8 cellular contexts compared by ENCODE assay signal in the genomic region with DNA sequence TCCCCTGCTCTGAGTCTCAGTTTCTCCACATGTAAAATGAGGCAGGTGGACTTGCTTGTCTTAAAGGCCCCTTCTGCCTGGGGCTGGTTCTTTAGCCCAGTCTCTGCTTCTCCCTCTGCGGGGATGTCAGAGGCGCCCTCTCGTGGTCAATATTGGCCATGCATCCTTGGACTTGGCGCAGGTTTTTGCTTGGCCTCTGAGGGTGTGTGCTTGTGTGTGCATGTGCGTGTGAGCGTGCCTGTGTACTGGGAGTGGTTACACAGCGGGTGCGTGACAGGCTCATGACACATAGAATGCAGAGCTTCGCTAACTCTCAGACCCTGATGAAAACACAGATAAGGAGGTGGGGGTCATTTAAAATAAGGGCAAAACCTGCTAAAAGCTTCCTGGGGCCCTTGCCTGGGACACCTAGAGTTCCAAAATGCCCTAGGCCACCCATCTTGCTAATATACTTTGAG.
DNase-seq lines count a peak whose midpoint lies in the region; ATAC-seq, FAIRE-seq and TF ChIP-seq lines count a peak whose summit lies in the region.

No MANE protein-coding gene starts in this region.

- H2AFZ ChIP-seq in HepG2 (ENCODE audit: low read length): no peak overlapping the region

- no peaks in the 10 kb centered on the region for H3K79me2 ChIP-seq in HepG2 (ENCODE audit: insufficient read depth, low read length)

- no peak overlapping the region for H3K4me3 Mint-ChIP-seq in activated CD4-positive, alpha-beta T cell treated with anti-CD3 and anti-CD28 coated beads for 36 hours
- H3K4me3 Mint-ChIP-seq in chondrocyte (ENCODE audit: unreplicated experiment): no peak overlapping the region

- TF ChIP-seq CTCF in BE2C (IDR thresholded peaks at IDR 0.05; ENCODE audit: low read depth, low read length): peak; percentile 96
- TF ChIP-seq CTCF in chondrocyte (IDR thresholded peaks at IDR 0.05): peak; percentile 97
- TF ChIP-seq CTCF in HepG2 (CRISPR knock-in tag; IDR thresholded peaks at IDR 0.05): peak; percentile 90

- H3K36me3 ChIP-seq in BE2C (no peaks in the 10 kb centered on the region), HepG2 (replicated peaks in 1 of 2; ENCODE audit: control insufficient read depth in 1 of 2, insufficient read depth in 2 of 2, low read length in 2 of 2) (no peaks in the 10 kb centered on the region)

- in situ Hi-C loops in HepG2 (cut with HindIII; ENCODE audit: extremely low pct_ligation_motif_present, low pct_unique_long_range_greater_than_20kb): no loop called here

- H4K20me1 ChIP-seq in HepG2 (ENCODE audit: insufficient read depth, low read length): no peaks in the 10 kb centered on the region

- H3K4me1 Mint-ChIP-seq in activated CD4-positive, alpha-beta T cell treated with anti-CD3 and anti-CD28 coated beads for 36 hours: no peaks in the 10 kb centered on the region
- peaks cover 16% of the 10 kb centered on the region for H3K4me1 Mint-ChIP-seq in chondrocyte (ENCODE audit: low read depth)

- no peak overlapping the region for H3K4me3 ChIP-seq in BE2C (ENCODE audit: low read depth, low read length)
- H3K4me3 ChIP-seq in HepG2 (replicated peaks in 1 of 3; ENCODE audit: insufficient read depth in 1 of 3, low read depth in 2 of 3, low read length in 3 of 3): no peak overlapping the region

- peak; percentile 83 for FAIRE-seq in HepG2 (lab: Jason Lieb, UNC)

- no peaks in the 10 kb centered on the region for H3K9me3 Mint-ChIP-seq in activated CD4-positive, alpha-beta T cell treated with anti-CD3 and anti-CD28 coated beads for 36 hours (ENCODE audit: low read depth)
- H3K9me3 Mint-ChIP-seq in chondrocyte (ENCODE audit: low read depth): no peaks in the 10 kb centered on the region

- H3K27ac ChIP-seq in HepG2 (ENCODE audit: extremely low read length, insufficient read depth, low read length): no peak overlapping the region

- H3K27ac Mint-ChIP-seq in activated CD4-positive, alpha-beta T cell treated with anti-CD3 and anti-CD28 coated beads for 36 hours: peak overlapping the region; percentile 11
- H3K27ac Mint-ChIP-seq in chondrocyte (ENCODE audit: unreplicated experiment): peak overlapping the region; percentile 65

- WGBS in HepG2 (ENCODE audit: low lambda C conversion rate): 0% methylated on average over 9 of the region's 9 CpGs

- POLR2A ChIA-PET in activated CD4-positive, alpha-beta T cell treated with anti-CD3 and anti-CD28 coated beads for 36 hours (lab: Charles Lee): no interaction called here
- POLR2A ChIA-PET in HepG2 (lab: Yijun Ruan, JAX): no interaction called here

- CTCF ChIA-PET in activated CD4-positive, alpha-beta T cell treated with anti-CD3 and anti-CD28 coated beads for 36 hours (lab: Charles Lee): interaction anchor here (0.6 to 2.7 kb wide), 3 partner anchors 11 to 368 kb away, joined by 3 to 20 read pairs (median 3); no protein-coding TSS in a partner anchor
- CTCF ChIA-PET in HepG2 (lab: Yijun Ruan, JAX; ENCODE audit: low intra/inter-chr PET ratio, low total read pairs): interaction anchor here (0.9 to 3.7 kb wide), 5 partner anchors 12 to 441 kb away, joined by 3 to 16 read pairs (median 4); no protein-coding TSS in a partner anchor

- no peak for TF ChIP-seq POLR2A in HepG2 (IDR thresholded peaks at IDR 0.05; ENCODE audit: insufficient read depth in 1 of 2, low read depth in 2 of 2, low read length in 2 of 2)

- peaks cover 16% of the 10 kb centered on the region for H3K27me3 Mint-ChIP-seq in activated CD4-positive, alpha-beta T cell treated with anti-CD3 and anti-CD28 coated beads for 36 hours
- no peaks in the 10 kb centered on the region for H3K27me3 Mint-ChIP-seq in chondrocyte (ENCODE audit: low read depth)

- no peaks in the 10 kb centered on the region for H3K36me3 Mint-ChIP-seq in activated CD4-positive, alpha-beta T cell treated with anti-CD3 and anti-CD28 coated beads for 36 hours (ENCODE audit: low read depth)
- peaks cover 2% of the 10 kb centered on the region for H3K36me3 Mint-ChIP-seq in chondrocyte (ENCODE audit: low read depth)

- no peaks in the 10 kb centered on the region for H3K27me3 ChIP-seq in BE2C
- peaks cover 2 to 9% of the 10 kb centered on the region in 2 experiments; a peak in 3 of 5 replicates for H3K27me3 ChIP-seq in HepG2 (ENCODE audit: control insufficient read depth in 1 of 2, insufficient read depth in 2 of 2, low read length in 2 of 2)

- BruUV-seq in HepG2 (replicated peaks; lab: Mats Ljungman, UMichigan): no TSS peak

- H3K4me1 ChIP-seq in BE2C: no peaks in the 10 kb centered on the region
- H3K4me1 ChIP-seq in HepG2 (ENCODE audit: insufficient read depth, low read length): no peaks in the 10 kb centered on the region

- intact Hi-C loops in activated CD4-positive, alpha-beta T cell treated with anti-CD3 and anti-CD28 coated beads for 36 hours (cut with DNase I, micrococcal nuclease): no loop called here
- intact Hi-C loops in HepG2 (cut with micrococcal nuclease; ENCODE audit: unreplicated experiment): no loop called here

- TF ChIP-seq RAD21 in HepG2 (CRISPR knock-in tag; IDR thresholded peaks at IDR 0.05): no peak

- DNase-seq in BE2C: peak; percentile 78
- peak; percentile 82 for DNase-seq in NCI-H2227 (lab: John Stamatoyannopoulos, UW; ENCODE audit: unreplicated experiment)
- DNase-seq in activated CD4-positive, alpha-beta T cell treated with anti-CD3 and anti-CD28 coated beads for 36 hours: peak; percentile 88
- DNase-seq in chondrocyte (ENCODE audit: low spot score): peak; percentile 90
- peak; percentile 60 for DNase-seq in HepG2 (ENCODE audit: low spot score)
- peak; percentile 51 to 74 (median 57) for DNase-seq in stimulated activated CD4-positive, alpha-beta T cell treated with anti-CD3 and anti-CD28 coated beads, TNF-alpha, amount 100 ng/mL, for 24 hours (ENCODE audit: low read depth in 3 of 3)
- no peak for DNase-seq in NCI-H187 treated with DMSO at 0.1 percent for 48 hours (lab: John Stamatoyannopoulos, UW)

- H3K4me2 ChIP-seq in HepG2 (ENCODE audit: low read depth, low read length): no peak overlapping the region

- TF ChIP-seq EP300 in HepG2 (IDR thresholded peaks at IDR 0.05; ENCODE audit: low read depth in 2 of 2, low read length in 2 of 2): no peak
- TF ChIP-seq EP300 in HepG2 (CRISPR knock-in tag; IDR thresholded peaks at IDR 0.05; ENCODE audit: borderline replicate concordance): no peak

- H3K9ac ChIP-seq in HepG2 (ENCODE audit: insufficient read depth, low read depth, low read length): no peak overlapping the region

- ATAC-seq in GM19468 (IDR thresholded peaks at IDR 0.05; ENCODE audit: extremely low read depth, unreplicated experiment) (peak; percentile 24), HepG2 (peak; percentile 95)
- ATAC-seq in activated CD4-positive, alpha-beta T cell treated with anti-CD3 and anti-CD28 coated beads for 36 hours: peak; percentile 98

- H3K9me3 ChIP-seq in BE2C: no peaks in the 10 kb centered on the region
- H3K9me3 ChIP-seq in HepG2 (ENCODE audit: low read length): no peaks in the 10 kb centered on the region

TF ChIP-seq in HepG2, 621 proteins besides CTCF, POLR2A, EP300 and RAD21 (continues in another document):
- TF ChIP-seq CEBPB (IDR thresholded peaks at IDR 0.05; ENCODE audit: borderline replicate concordance, low read depth, low read length) (no peak), SMC3 (IDR thresholded peaks at IDR 0.05; ENCODE audit: low read length) (peak; percentile 66), THAP11 (CRISPR knock-in tag; IDR thresholded peaks at IDR 0.05) (peak; percentile 28; the same call in 1 of the 2 replicates), ZNF572 (CRISPR knock-in tag; IDR thresholded peaks at IDR 0.05) (0 out of 2 replicates have a peak, but pooled peaks have one; percentile 25), TEAD3 (CRISPR knock-in tag; optimal IDR thresholded peaks at IDR 0.05; ENCODE audit: borderline replicate concordance) (peak; percentile 37), CSRNP1 (CRISPR knock-in tag; IDR thresholded peaks at IDR 0.05) (no peak), TARDBP (CRISPR knock-in tag; IDR thresholded peaks at IDR 0.05) (no peak), TRIM24 (CRISPR knock-in tag; IDR thresholded peaks at IDR 0.05) (no peak), ZNF577 (CRISPR knock-in tag; IDR thresholded peaks at IDR 0.05; ENCODE audit: borderline replicate concordance, low read depth) (no peak), RXRA (CRISPR knock-in tag; IDR thresholded peaks at IDR 0.05) (no peak), NONO (IDR thresholded peaks at IDR 0.05) (no peak), NONO (CRISPR knock-in tag; conservative IDR thresholded peaks at IDR 0.05) (no peak), NBN (conservative IDR thresholded peaks at IDR 0.05) (no peak), SRSF4 (IDR thresholded peaks at IDR 0.05; ENCODE audit: low read depth, low read length, poor library complexity, severe bottlenecking) (no peak), STAG1 (CRISPR knock-in tag; IDR thresholded peaks at IDR 0.05) (peak; percentile 73), KDM4B (CRISPR knock-in tag; IDR thresholded peaks at IDR 0.05) (no peak), ZNF441 (CRISPR knock-in tag; IDR thresholded peaks at IDR 0.05; ENCODE audit: borderline replicate concordance) (no peak), KDM2A (CRISPR knock-in tag; IDR thresholded peaks at IDR 0.05; ENCODE audit: borderline replicate concordance, low read depth) (peak; percentile 55; the same call in 1 of the 2 replicates), ZSCAN30 (CRISPR knock-in tag; IDR thresholded peaks at IDR 0.05) (no peak), PAF1 (CRISPR knock-in tag; IDR thresholded peaks at IDR 0.05) (no peak)
- TF ChIP-seq, protein P1, sequence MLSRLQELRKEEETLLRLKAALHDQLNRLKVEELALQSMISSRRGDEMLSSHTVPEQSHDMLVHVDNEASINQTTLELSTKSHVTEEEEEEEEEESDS (CRISPR knock-in tag; IDR thresholded peaks at IDR 0.05; ENCODE audit: borderline replicate concordance): no peak

Comparison
In these comparisons a context has a peak if more than half of its experiments do, and no peak if none do; other contexts are left out.
1. ATAC-seq: peak in every context shown above with its lines; median percentile 98 in activated CD4-positive, alpha-beta T cell treated with anti-CD3 and anti-CD28 coated beads for 36 hours; 95 in HepG2; 24 in GM19468.